Comparison of ENCODE assay signal across 8 cellular contexts in genomic region chr6:27146456-27146705, GRCh38.
DNase-seq lines count a peak whose midpoint lies in the region; ATAC-seq, FAIRE-seq and TF ChIP-seq lines count a peak whose summit lies in the region.
"Not testable (repeated sequence)": the region's sequence is repeated elsewhere in the genome, so short reads cannot be mapped to it uniquely, and the experiment has no call there.

No MANE protein-coding gene starts in this region.

- not testable (repeated sequence) for H3K4me3 Mint-ChIP-seq in CD8-positive, alpha-beta memory T cell

- TF ChIP-seq CTCF in bronchial epithelial cell (IDR thresholded peaks at IDR 0.05; ENCODE audit: insufficient read depth, low read length, severe bottlenecking); fibroblast of pulmonary artery (IDR thresholded peaks at IDR 0.05; ENCODE audit: low read length, missing control alignments); ovary (IDR thresholded peaks at IDR 0.05); tibial artery (IDR thresholded peaks at IDR 0.05): not testable (repeated sequence)

- TF ChIP-seq EP300 in ovary (IDR thresholded peaks at IDR 0.05), result not testable (repeated sequence)

- H3K27me3 Mint-ChIP-seq in CD8-positive, alpha-beta memory T cell, result not testable (repeated sequence)

- H3K36me3 Mint-ChIP-seq in CD8-positive, alpha-beta memory T cell, result not testable (repeated sequence)

- H3K9me3 ChIP-seq in CD8-positive, alpha-beta memory T cell (ENCODE audit: low read length); SK-N-MC (ENCODE audit: low read depth, low read length); ovary; tibial artery: not testable (repeated sequence)

- WGBS in ovary, 3 donors, result 0 to 13% (median 8%) methylated on average over 8 to 23 of the region's 23 CpGs

- POLR2A ChIA-PET in CD8-positive, alpha-beta memory T cell (lab: Charles Lee), result interaction anchor here (0.6 to 6.1 kb wide), 34 partner anchors 9 to 1126 kb away, joined by 3 to 231 read pairs (median 8); a partner anchor contains a TSS

- not testable (repeated sequence) for FAIRE-seq in bronchial epithelial cell (lab: Jason Lieb, UNC)

- not testable (repeated sequence) for H3K27me3 ChIP-seq in CD8-positive, alpha-beta memory T cell (ENCODE audit: insufficient read depth, low read length, poor library complexity, severe bottlenecking); bronchial epithelial cell (ENCODE audit: control insufficient read depth, insufficient read depth, low read length); ovary; tibial artery

- H3K9ac ChIP-seq in SK-N-MC (ENCODE audit: insufficient read length), result peak overlapping the region; percentile 80

- peak overlapping the region; percentile 97 for H3K4me3 ChIP-seq in CD8-positive, alpha-beta memory T cell (ENCODE audit: low read length)
- H3K4me3 ChIP-seq in SK-N-MC (peak overlapping the region; percentile 74), bronchial epithelial cell (ENCODE audit: low read depth, low read length) (peak overlapping the region; percentile 52), fibroblast of pulmonary artery (replicated peaks; ENCODE audit: low read depth, low read length) (peak overlapping the region; percentile 91), ovary (peak overlapping the region; percentile 42), tibial artery (peak overlapping the region; percentile 62 to 78)

- peak overlapping the region; percentile 91 for H3K27ac ChIP-seq in CD8-positive, alpha-beta memory T cell (ENCODE audit: low read depth, low read length)
- peak overlapping the region; percentile 93 for H3K27ac ChIP-seq in SK-N-MC
- H3K27ac ChIP-seq in ovary, result peak overlapping the region; percentile 59 to 84
- H3K27ac ChIP-seq in tibial artery, result peak overlapping the region; percentile 87 to 91

- H3K4me1 ChIP-seq in CD8-positive, alpha-beta memory T cell (ENCODE audit: insufficient read depth, low read length), result peaks cover 25% of the 10 kb centered on the region
- not testable (repeated sequence) for H3K4me1 ChIP-seq in ovary (ENCODE audit: insufficient read depth)
- H3K4me1 ChIP-seq in tibial artery, result peaks cover 0 to 23% (median 10%) of the 10 kb centered on the region in 4 donors

- peaks cover 12 to 26% (median 15%) of the 10 kb centered on the region in 3 donors for H3K4me1 Mint-ChIP-seq in CD8-positive, alpha-beta memory T cell

- not testable (repeated sequence) for H3K27ac Mint-ChIP-seq in CD8-positive, alpha-beta memory T cell

- ATAC-seq in HG02623 (IDR thresholded peaks at IDR 0.05; ENCODE audit: unreplicated experiment) (peak; percentile 0), left lobe of liver (peak; percentile 22)

- TF ChIP-seq POLR2A in ovary (IDR thresholded peaks at IDR 0.05), result not testable (repeated sequence)

- H3K36me3 ChIP-seq in CD8-positive, alpha-beta memory T cell (ENCODE audit: insufficient read depth, low read length); SK-N-MC (ENCODE audit: insufficient read depth, low read length); bronchial epithelial cell (ENCODE audit: control insufficient read depth, insufficient read depth, low read length); ovary; tibial artery: not testable (repeated sequence)

- not testable (repeated sequence) for DNase-seq in CD8-positive, alpha-beta memory T cell; SK-N-MC (ENCODE audit: low read depth, low spot score); bronchial epithelial cell (ENCODE audit: low read depth); fibroblast of pulmonary artery (ENCODE audit: low read depth); left lobe of liver (ENCODE audit: low spot score); ovary; tibial artery

- CTCF ChIA-PET in CD8-positive, alpha-beta memory T cell (lab: Charles Lee), result interaction anchor here (1.0 to 6.5 kb wide), 10 partner anchors 13 to 1023 kb away, joined by 3 to 80 read pairs (median 5); a partner anchor contains a TSS

- H3K9me3 Mint-ChIP-seq in CD8-positive, alpha-beta memory T cell, result not testable (repeated sequence)

- intact Hi-C loops in ovary (cut with DNase I); tibial artery (cut with DNase I; ENCODE audit: low total_unique reads): not testable (repeated sequence)

Comparison
In these comparisons a context has a peak if more than half of its experiments do, and no peak if none do; other contexts are left out.
1. H3K4me3 ChIP-seq: peak in every context shown above with its lines; median percentile 97 in CD8-positive, alpha-beta memory T cell; 91 in fibroblast of pulmonary artery; 74 in SK-N-MC; 70 in tibial artery; 52 in bronchial epithelial cell; 42 in ovary.